Comparison of ENCODE assay signal across 16 cellular contexts in genomic region chr18:2716394-2717326, GRCh38.
DNase-seq lines count a peak whose midpoint lies in the region; ATAC-seq and TF ChIP-seq lines count a peak whose summit lies in the region.
"Had no signal": no experiment of that assay in that cellular context is flagged by ENCODE, and none has a peak within 500 bp of the region (broad histone marks: within the 10 kb centered on the region; RNA-seq: fewer than 3 reads in every experiment).

No MANE protein-coding gene starts in this region.

- intact Hi-C loops in thyroid gland (cut with DNase I) = no loop called here

- H3K4me3 Mint-ChIP-seq in activated naive CD4-positive, alpha-beta T cell treated with anti-CD3 and anti-CD28 coated beads, Interleukin-2, amount 50 U/mL, for 24 hours = no peak overlapping the region
- H3K4me3 Mint-ChIP-seq in central memory CD8-positive, alpha-beta T cell = no peak overlapping the region

- WGBS in thyroid gland, 2 donors = 82 to 91% methylated on average over 6 of the region's 6 CpGs

- H3K4me1 ChIP-seq in thyroid gland = peaks cover 10% of the 10 kb centered on the region in 2 donors
- H3K4me1 ChIP-seq: SJSA1 had no signal

- H3K27me3 Mint-ChIP-seq in activated naive CD4-positive, alpha-beta T cell treated with anti-CD3 and anti-CD28 coated beads, Interleukin-2, amount 50 U/mL, for 24 hours = no peaks in the 10 kb centered on the region
- no peaks in the 10 kb centered on the region for H3K27me3 Mint-ChIP-seq in central memory CD8-positive, alpha-beta T cell

- ATAC-seq in central memory CD8-positive, alpha-beta T cell (replicated peaks; ENCODE audit: extremely low read depth, poor library complexity, severe bottlenecking) = no peak
- no peak for ATAC-seq in HG02870 (IDR thresholded peaks at IDR 0.05; ENCODE audit: unreplicated experiment)
- ATAC-seq: GM12878 had no signal

- H3K9me3 Mint-ChIP-seq in activated naive CD4-positive, alpha-beta T cell treated with anti-CD3 and anti-CD28 coated beads, Interleukin-2, amount 50 U/mL, for 24 hours = no peaks in the 10 kb centered on the region
- no peaks in the 10 kb centered on the region for H3K9me3 Mint-ChIP-seq in central memory CD8-positive, alpha-beta T cell

- no peak for TF ChIP-seq POLR2A in thyroid gland (IDR thresholded peaks at IDR 0.05)

- H3K27ac ChIP-seq in thyroid gland = peak overlapping the region; percentile 37 to 61 (median 43)
- H3K27ac ChIP-seq: epithelial cell of prostate, hepatocyte, SJSA1, VCaP had no signal

- H3K36me3 ChIP-seq in thyroid gland = peaks cover 0 to 17% of the 10 kb centered on the region in 2 donors

- TF ChIP-seq CTCF in thyroid gland (IDR thresholded peaks at IDR 0.05) = no peak

- peak overlapping the region; percentile 51 for H3K27ac Mint-ChIP-seq in activated naive CD4-positive, alpha-beta T cell treated with anti-CD3 and anti-CD28 coated beads, Interleukin-2, amount 50 U/mL, for 24 hours
- H3K27ac Mint-ChIP-seq in central memory CD8-positive, alpha-beta T cell (ENCODE audit: low read depth) = peak overlapping the region; percentile 22

- H3K4me1 Mint-ChIP-seq in activated naive CD4-positive, alpha-beta T cell treated with anti-CD3 and anti-CD28 coated beads, Interleukin-2, amount 50 U/mL, for 24 hours = peaks cover 62% of the 10 kb centered on the region
- peaks cover 62% of the 10 kb centered on the region for H3K4me1 Mint-ChIP-seq in central memory CD8-positive, alpha-beta T cell

- peaks cover 43% of the 10 kb centered on the region for H3K36me3 Mint-ChIP-seq in activated naive CD4-positive, alpha-beta T cell treated with anti-CD3 and anti-CD28 coated beads, Interleukin-2, amount 50 U/mL, for 24 hours
- peaks cover 80% of the 10 kb centered on the region for H3K36me3 Mint-ChIP-seq in central memory CD8-positive, alpha-beta T cell (ENCODE audit: insufficient read depth)

- DNase-seq in activated naive CD4-positive, alpha-beta T cell treated with Interleukin-2 at 50 U/mL for 16 hours = no peak
- DNase-seq in central memory CD8-positive, alpha-beta T cell (ENCODE audit: low spot score in 2 of 2) = no peak
- DNase-seq in medulla oblongata (ENCODE audit: extremely low spot score) (peak; percentile 15), thyroid gland (no peak), epidermal melanocyte (ENCODE audit: insufficient read length, low spot score) (no peak)
- no peak for DNase-seq in activated CD8-positive, alpha-beta memory T cell treated with anti-CD3 and anti-CD28 coated beads, Interleukin-2, amount 50 U/mL, for 48 hours
- DNase-seq: activated T-cell treated with anti-CD3 and anti-CD28 coated beads, Interleukin-2, amount 50 U/mL, for 48 hours; DND-41; GOT3 had no signal

- no peak overlapping the region for H3K4me3 ChIP-seq in thyroid gland (replicated peaks in 1 of 3)
- H3K4me3 ChIP-seq: GM12878, hepatocyte, SJSA1 had no signal

- no peaks in the 10 kb centered on the region for H3K9me3 ChIP-seq in thyroid gland
- H3K9me3 ChIP-seq: SJSA1 had no signal

- no peaks in the 10 kb centered on the region for H3K27me3 ChIP-seq in thyroid gland
- H3K27me3 ChIP-seq: hepatocyte, SJSA1 had no signal
